Comparison of ENCODE assay signal across 32 cellular contexts in genomic region chr13:27419333-27419732, GRCh38. TPM values are rescaled to one million over a fixed set of nuclear protein-coding genes. Genes with fewer than 3 reads are reported as not detected.
DNase-seq lines count a peak whose midpoint lies in the region; ATAC-seq lines count a peak whose summit lies in the region.
"Had no signal": no experiment of that assay in that cellular context is flagged by ENCODE, and none has a peak within 500 bp of the region (broad histone marks: within the 10 kb centered on the region; RNA-seq: fewer than 3 reads in every experiment).

No MANE protein-coding gene starts in this region.

- peaks cover 17% of the 10 kb centered on the region for H3K4me1 Mint-ChIP-seq in activated T-helper 17 cell treated with anti-CD3 and anti-CD28 coated beads, Interleukin-2, amount 50 U/mL, for 72 hours
- peaks cover 18% of the 10 kb centered on the region for H3K4me1 Mint-ChIP-seq in activated CD8-positive, alpha-beta memory T cell treated with anti-CD3 and anti-CD28 coated beads, Interleukin-2, amount 10 ng/mL, durations not matched to agents 7 days and 5 days
- H3K4me1 Mint-ChIP-seq: central memory CD8-positive, alpha-beta T cell; endodermal cell had no signal

- H3K36me3 Mint-ChIP-seq in activated T-helper 17 cell treated with anti-CD3 and anti-CD28 coated beads, Interleukin-2, amount 50 U/mL, for 72 hours (ENCODE audit: low read depth), result peaks cover 9% of the 10 kb centered on the region
- H3K36me3 Mint-ChIP-seq in activated CD8-positive, alpha-beta memory T cell treated with anti-CD3 and anti-CD28 coated beads, Interleukin-2, amount 10 ng/mL, durations not matched to agents 7 days and 5 days, result no peaks in the 10 kb centered on the region
- H3K36me3 Mint-ChIP-seq: type B pancreatic cell had no signal

- H3K4me3 Mint-ChIP-seq in activated T-helper 17 cell treated with anti-CD3 and anti-CD28 coated beads, Interleukin-2, amount 50 U/mL, for 72 hours, result no peak overlapping the region
- H3K4me3 Mint-ChIP-seq in activated CD8-positive, alpha-beta memory T cell treated with anti-CD3 and anti-CD28 coated beads, Interleukin-2, amount 10 ng/mL, durations not matched to agents 7 days and 5 days, result no peak overlapping the region
- H3K4me3 Mint-ChIP-seq: activated CD4-positive, alpha-beta T cell treated with anti-CD3 and anti-CD28 coated beads, Interleukin-2, amount 10 ng/mL, durations not matched to agents 24 days and 14 days; activated naive CD8-positive, alpha-beta T cell treated with anti-CD3 and anti-CD28 coated beads, Interleukin-2, amount 50 U/mL, for 24 hours; central memory CD8-positive, alpha-beta T cell; dendritic cell treated with granulocyte-macrophage colony-stimulating factor and Interleukin-4, amounts not matched to agents 40 ng/mL and 50 ng/mL, for 4 days; endodermal cell; HFFc6; type B pancreatic cell had no signal

- CTCF ChIA-PET in activated CD8-positive, alpha-beta memory T cell treated with anti-CD3 and anti-CD28 coated beads, Interleukin-2, amount 10 ng/mL, durations not matched to agents 7 days and 5 days (lab: Charles Lee), result no interaction called here

- peak overlapping the region; percentile 15 for H3K27ac Mint-ChIP-seq in activated T-helper 17 cell treated with anti-CD3 and anti-CD28 coated beads, Interleukin-2, amount 50 U/mL, for 72 hours
- H3K27ac Mint-ChIP-seq in activated CD8-positive, alpha-beta memory T cell treated with anti-CD3 and anti-CD28 coated beads, Interleukin-2, amount 10 ng/mL, durations not matched to agents 7 days and 5 days, result no peak overlapping the region
- H3K27ac Mint-ChIP-seq: activated CD4-positive, alpha-beta T cell treated with anti-CD3 and anti-CD28 coated beads, Interleukin-2, amount 10 ng/mL, durations not matched to agents 24 days and 14 days; activated naive CD8-positive, alpha-beta T cell treated with anti-CD3 and anti-CD28 coated beads, Interleukin-2, amount 50 U/mL, for 24 hours; dendritic cell treated with granulocyte-macrophage colony-stimulating factor and Interleukin-4, amounts not matched to agents 40 ng/mL and 50 ng/mL, for 4 days; endodermal cell; HFFc6; nephron; type B pancreatic cell had no signal

- DNase-seq in Daoy (ENCODE audit: low read depth) (peak; percentile 27), LHCN-M2 (ENCODE audit: low read depth) (peak; percentile 11), iris pigment epithelial cell (ENCODE audit: low read depth) (peak; percentile 15), COLO668 (lab: John Stamatoyannopoulos, UW; ENCODE audit: unreplicated experiment) (no peak)
- DNase-seq in activated CD8-positive, alpha-beta memory T cell treated with anti-CD3 and anti-CD28 coated beads, Interleukin-2, amount 10 ng/mL, durations not matched to agents 7 days and 5 days, result no peak
- DNase-seq: activated CD4-positive, alpha-beta T cell treated with anti-CD3 and anti-CD28 coated beads, Interleukin-2, amount 10 ng/mL, durations not matched to agents 24 days and 14 days; activated naive CD4-positive, alpha-beta T cell; activated naive CD8-positive, alpha-beta T cell treated with anti-CD3 and anti-CD28 coated beads, Interleukin-2, amount 50 U/mL, for 24 hours; activated T-cell treated with anti-CD3 and anti-CD28 coated beads, Interleukin-2, amount 50 U/mL, for 1 hour; COR-L47; DMS53; endodermal cell; gastrocnemius medialis; HFFc6; KBM-7; kidney glomerular epithelial cell; MM.1S; NCI-H1436 treated with DMSO at 0.1 percent for 48 hours; NCI-H2081 treated with DMSO at 0.1 percent for 48 hours; NCI-H345; NCI-H774; psoas muscle; stimulated activated CD4-positive, alpha-beta T cell treated with anti-CD3 and anti-CD28 coated beads, Interleukin-4, amount 100 ng/mL, for 4 hours; T1000; WERI-Rb-1 had no signal

- H3K9me3 Mint-ChIP-seq in activated T-helper 17 cell treated with anti-CD3 and anti-CD28 coated beads, Interleukin-2, amount 50 U/mL, for 72 hours, result no peaks in the 10 kb centered on the region
- H3K9me3 Mint-ChIP-seq in activated CD8-positive, alpha-beta memory T cell treated with anti-CD3 and anti-CD28 coated beads, Interleukin-2, amount 10 ng/mL, durations not matched to agents 7 days and 5 days (ENCODE audit: low read depth), result no peaks in the 10 kb centered on the region
- H3K9me3 Mint-ChIP-seq: activated CD4-positive, alpha-beta T cell treated with anti-CD3 and anti-CD28 coated beads, Interleukin-2, amount 10 ng/mL, durations not matched to agents 24 days and 14 days; activated naive CD8-positive, alpha-beta T cell treated with anti-CD3 and anti-CD28 coated beads, Interleukin-2, amount 50 U/mL, for 24 hours; central memory CD8-positive, alpha-beta T cell; dendritic cell treated with granulocyte-macrophage colony-stimulating factor and Interleukin-4, amounts not matched to agents 40 ng/mL and 50 ng/mL, for 4 days; endodermal cell; HFFc6; nephron; type B pancreatic cell had no signal

- no peaks in the 10 kb centered on the region for H3K27me3 Mint-ChIP-seq in activated T-helper 17 cell treated with anti-CD3 and anti-CD28 coated beads, Interleukin-2, amount 50 U/mL, for 72 hours
- H3K27me3 Mint-ChIP-seq in activated CD8-positive, alpha-beta memory T cell treated with anti-CD3 and anti-CD28 coated beads, Interleukin-2, amount 10 ng/mL, durations not matched to agents 7 days and 5 days, result peaks cover 6% of the 10 kb centered on the region
- H3K27me3 Mint-ChIP-seq: activated naive CD8-positive, alpha-beta T cell treated with anti-CD3 and anti-CD28 coated beads, Interleukin-2, amount 50 U/mL, for 24 hours had no signal

- peak; percentile 45 for ATAC-seq in activated T-helper 17 cell treated with anti-CD3 and anti-CD28 coated beads, Interleukin-2, amount 50 U/mL, for 72 hours (replicated peaks)
- ATAC-seq in activated CD8-positive, alpha-beta memory T cell treated with anti-CD3 and anti-CD28 coated beads, Interleukin-2, amount 10 ng/mL, durations not matched to agents 7 days and 5 days, result no peak
- ATAC-seq in GM18498 (IDR thresholded peaks at IDR 0.05; ENCODE audit: unreplicated experiment) (no peak), GM18873 (IDR thresholded peaks at IDR 0.05; ENCODE audit: low FRiP score, unreplicated experiment) (no peak)
- ATAC-seq: activated naive CD8-positive, alpha-beta T cell treated with anti-CD3 and anti-CD28 coated beads, Interleukin-2, amount 50 U/mL, for 24 hours; gastrocnemius medialis; psoas muscle had no signal

RNA-seq across cellular contexts. Expression of gene GTF3A, which starts 5.1 kb away (rescaled TPM):
- 85.2 and 91.6 TPM in 2 replicates for total RNA-seq in Daoy (2014; rRNA removed; shearing (Covaris generic))
- total RNA-seq in LHCN-M2 (2014; rRNA removed), result 188 and 197 TPM in 2 replicates
- 112 TPM for polyA plus RNA-seq in LHCN-M2 (2012)
- total RNA-seq in activated T-helper 17 cell treated with anti-CD3 and anti-CD28 coated beads, Interleukin-2, amount 50 U/mL, for 72 hours, result 100 to 1,000 TPM; 114 to 226 TPM
- 100 to 1,000 TPM; 189 to 225 TPM for total RNA-seq in activated CD8-positive, alpha-beta memory T cell treated with anti-CD3 and anti-CD28 coated beads, Interleukin-2, amount 10 ng/mL, durations not matched to agents 7 days and 5 days

RNA-seq across cellular contexts. Expression of gene MTIF3, which starts 31.0 kb away (rescaled TPM):
- total RNA-seq in Daoy (2014; rRNA removed; shearing (Covaris generic)), result 48.3 and 63.1 TPM in 2 replicates
- total RNA-seq in LHCN-M2 (2014; rRNA removed), result 30.8 and 45.4 TPM in 2 replicates
- polyA plus RNA-seq in LHCN-M2 (2012), result 32.5 TPM
- total RNA-seq in activated T-helper 17 cell treated with anti-CD3 and anti-CD28 coated beads, Interleukin-2, amount 50 U/mL, for 72 hours, result 10 to 100 TPM; 36.2 to 41.2 TPM
- total RNA-seq in activated CD8-positive, alpha-beta memory T cell treated with anti-CD3 and anti-CD28 coated beads, Interleukin-2, amount 10 ng/mL, durations not matched to agents 7 days and 5 days, result 10 to 100 TPM; 41.2 to 47.3 TPM

Comparison
In these comparisons a context has a peak if more than half of its experiments do, and no peak if none do; other contexts are left out.
1. DNase-seq: peak in Daoy (single experiment), LHCN-M2 (single experiment) and iris pigment epithelial cell (single experiment); none in activated CD8-positive, alpha-beta memory T cell treated with anti-CD3 and anti-CD28 coated beads, Interleukin-2, amount 10 ng/mL, durations not matched to agents 7 days and 5 days (single experiment) and COLO668 (single experiment).